Comparison of ENCODE assay signal across 21 cellular contexts in genomic region chr1:14889937-14890440, GRCh38.
"Had no signal": no experiment of that assay in that cellular context is flagged by ENCODE, and none has a peak within 500 bp of the region (broad histone marks: within the 10 kb centered on the region; RNA-seq: fewer than 3 reads in every experiment).

No MANE protein-coding gene starts in this region.

- H3K27ac ChIP-seq: dorsolateral prefrontal cortex, gastrocnemius medialis, heart left ventricle, lower lobe of right lung, right lobe of liver, thoracic aorta, tibial nerve, upper lobe of left lung had no signal

- H3K27me3 ChIP-seq: dorsolateral prefrontal cortex, gastrocnemius medialis, right lobe of liver, tibial nerve, upper lobe of left lung had no signal

- H3K9me3 Mint-ChIP-seq: memory B cell; natural killer cell; stimulated activated naive B cell treated with anti-CD40 and anti-IgM and Interleukin-4, amounts not matched to agents 10 μg/mL and 1 μg/mL and 100 μg/mL, for 72 hours; stimulated activated naive CD8-positive, alpha-beta T cell treated with anti-CD3 and anti-CD28 coated beads, Interleukin-15, Interleukin-2, amounts not matched to agents 100 ng/mL and 50 ng/mL, for 24 hours had no signal

- H3K9me3 ChIP-seq: gastrocnemius medialis, heart left ventricle, lower lobe of right lung, right lobe of liver, thoracic aorta, tibial nerve, upper lobe of left lung had no signal

- DNase-seq: cerebellar nuclear complex; dorsolateral prefrontal cortex; effector CD4-positive, alpha-beta T cell; gastrocnemius medialis; heart left ventricle; hippocampal formation; left ventricle myocardium superior; lower lobe of right lung; natural killer cell; nucleus accumbens; retina; right lobe of liver; small intestine; stimulated activated CD4-positive, alpha-beta T cell treated with anti-CD3 and anti-CD28 coated beads, Interleukin-15, amount 100 ng/mL, for 24 hours; stimulated activated CD4-positive, alpha-beta T cell treated with anti-CD3 and anti-CD28 coated beads, Interleukin-2, amount 100 ng/mL, for 48 hours; stimulated activated naive B cell treated with anti-CD40 and anti-IgM and Interleukin-4, amounts not matched to agents 10 μg/mL and 1 μg/mL and 100 μg/mL, for 72 hours; upper lobe of left lung had no signal

- H3K36me3 ChIP-seq: gastrocnemius medialis, heart left ventricle, lower lobe of right lung, right lobe of liver, thoracic aorta, tibial nerve, upper lobe of left lung had no signal

- H3K4me3 ChIP-seq: dorsolateral prefrontal cortex, gastrocnemius medialis, heart left ventricle, lower lobe of right lung, right lobe of liver, thoracic aorta, tibial nerve, upper lobe of left lung had no signal

- H3K4me3 Mint-ChIP-seq: memory B cell; natural killer cell; stimulated activated naive B cell treated with anti-CD40 and anti-IgM and Interleukin-4, amounts not matched to agents 10 μg/mL and 1 μg/mL and 100 μg/mL, for 72 hours; stimulated activated naive CD8-positive, alpha-beta T cell treated with anti-CD3 and anti-CD28 coated beads, Interleukin-15, Interleukin-2, amounts not matched to agents 100 ng/mL and 50 ng/mL, for 24 hours had no signal

- H3K36me3 Mint-ChIP-seq: memory B cell; natural killer cell; stimulated activated naive B cell treated with anti-CD40 and anti-IgM and Interleukin-4, amounts not matched to agents 10 μg/mL and 1 μg/mL and 100 μg/mL, for 72 hours had no signal

- H3K27ac Mint-ChIP-seq: memory B cell; natural killer cell; stimulated activated naive B cell treated with anti-CD40 and anti-IgM and Interleukin-4, amounts not matched to agents 10 μg/mL and 1 μg/mL and 100 μg/mL, for 72 hours; stimulated activated naive CD8-positive, alpha-beta T cell treated with anti-CD3 and anti-CD28 coated beads, Interleukin-15, Interleukin-2, amounts not matched to agents 100 ng/mL and 50 ng/mL, for 24 hours had no signal

- H3K4me1 Mint-ChIP-seq: memory B cell; natural killer cell; stimulated activated naive B cell treated with anti-CD40 and anti-IgM and Interleukin-4, amounts not matched to agents 10 μg/mL and 1 μg/mL and 100 μg/mL, for 72 hours had no signal

- H3K4me1 ChIP-seq: gastrocnemius medialis, heart left ventricle, lower lobe of right lung, right lobe of liver had no signal
